Comparison of ENCODE assay signal across 8 cellular contexts in genomic region chr6:96923871-96924493, GRCh38. TPM values are rescaled to one million over a fixed set of nuclear protein-coding genes. Genes with fewer than 3 reads are reported as not detected.
DNase-seq lines count a peak whose midpoint lies in the region; ATAC-seq, FAIRE-seq and TF ChIP-seq lines count a peak whose summit lies in the region.

No MANE protein-coding gene starts in this region.

- DNase-seq in DMS79 (lab: John Stamatoyannopoulos, UW) (peak; percentile 40), SK-N-MC (ENCODE audit: low read depth, low spot score) (no peak), fibroblast of pulmonary artery (ENCODE audit: low read depth) (no peak), pancreas (peak in 1 of 6 donors; percentile 14), NCI-H1436 (lab: John Stamatoyannopoulos, UW) (no peak)
- DNase-seq in activated CD4-positive, alpha-beta T cell treated with anti-CD3 and anti-CD28 coated beads, Interleukin-2, amount 50 U/mL, for 48 hours, result no peak

- peaks cover 0 to 4% (median 0%) of the 10 kb centered on the region in 3 donors for H3K4me1 ChIP-seq in pancreas

- ATAC-seq in GM19043 (IDR thresholded peaks at IDR 0.05; ENCODE audit: low read depth, unreplicated experiment) (peak; percentile 69), HG03175 (IDR thresholded peaks at IDR 0.05; ENCODE audit: unreplicated experiment) (peak; percentile 79), pancreas (peak; percentile 11 to 86 (median 30))

- no peak for TF ChIP-seq CTCF in fibroblast of pulmonary artery (IDR thresholded peaks at IDR 0.05; ENCODE audit: low read length, missing control alignments)
- TF ChIP-seq CTCF in pancreas (IDR thresholded peaks at IDR 0.05), result no peak

- intact Hi-C loops in pancreas (cut with DNase I), result no loop called here

- H3K9ac ChIP-seq in SK-N-MC (ENCODE audit: insufficient read length), result no peak overlapping the region

- H3K9me3 ChIP-seq in SK-N-MC (ENCODE audit: low read depth, low read length) (no peaks in the 10 kb centered on the region), pancreas (no peaks in the 10 kb centered on the region)

- FAIRE-seq in pancreas (lab: Jason Lieb, UNC), result no peak

- no peaks in the 10 kb centered on the region for H3K27me3 ChIP-seq in pancreas

- WGBS in pancreas, 2 donors, result 3 to 4% methylated on average over 31 to 34 of the region's 34 CpGs

- H3K36me3 ChIP-seq in SK-N-MC (ENCODE audit: insufficient read depth, low read length) (no peaks in the 10 kb centered on the region), pancreas (no peaks in the 10 kb centered on the region)

- H3K27ac ChIP-seq in SK-N-MC (no peak overlapping the region), pancreas (peak overlapping the region; percentile 80 to 87 (median 84))

- peak overlapping the region; percentile 76 for H3K4me3 ChIP-seq in SK-N-MC
- H3K4me3 ChIP-seq in fibroblast of pulmonary artery (replicated peaks; ENCODE audit: low read depth, low read length), result peak overlapping the region; percentile 51
- H3K4me3 ChIP-seq in pancreas, result peak overlapping the region; percentile 2 to 60 (median 38)

RNA-seq across cellular contexts. Expression of gene KLHL32, which starts 0.5 kb away (rescaled TPM):
- 1 to 10 TPM in 1 of 6 donors, under 1 TPM in 5; 0.37 to 1.3 (median 0.43) TPM for total RNA-seq in pancreas
- polyA plus RNA-seq in pancreas, result 1 to 10 TPM in 1 of 2 donors, under 1 TPM in 1; 0.49 to 1.2 TPM

RNA-seq across cellular contexts. Expression of gene NDUFAF4, which starts 26.3 kb away (rescaled TPM):
- 10 to 100 TPM in 5 of 6 donors, 1 to 10 TPM in 1; 8.2 to 15.2 (median 12.0) TPM for total RNA-seq in pancreas
- 10 to 100 TPM; 11.1 to 17.0 TPM for polyA plus RNA-seq in pancreas
